In genomic region chr3:156760333-156760732, GRCh38 we compare ENCODE assay signal across 12 cellular contexts.
A peak's percentile ranks its signal among the peaks of the same experiment; 100 is the strongest.
DNase-seq lines count a peak whose midpoint lies in the region; ATAC-seq, FAIRE-seq and TF ChIP-seq lines count a peak whose summit lies in the region.
"Had no signal": no experiment of that assay in that cellular context is flagged by ENCODE, and none has a peak within 500 bp of the region (broad histone marks: within the 10 kb centered on the region; RNA-seq: fewer than 3 reads in every experiment).

No MANE protein-coding gene starts in this region.

- FAIRE-seq in K562 (lab: Jason Lieb, UNC) = peak; percentile 86

- TF ChIP-seq EP300 in K562 (IDR thresholded peaks at IDR 0.05; ENCODE audit: low read length) = peak; percentile 24; the same call in 1 of the 2 replicates

- H3K4me1 ChIP-seq in K562 (replicated peaks in 1 of 2; ENCODE audit: control insufficient read depth in 2 of 2, insufficient read depth in 2 of 2, low read length in 2 of 2) (peaks cover 0 to 17% of the 10 kb centered on the region in 2 experiments; a peak in 3 of 5 replicates), spleen (no peaks in the 10 kb centered on the region)

- H3K4me3 ChIP-seq in K562 (no peak overlapping the region), spleen (no peak overlapping the region)

- peak overlapping the region; percentile 27; the same call in 1 of the 3 replicates for H3K27ac ChIP-seq in K562 (ENCODE audit: extremely low read depth, low read depth, low read length)
- H3K27ac ChIP-seq in spleen = no peak overlapping the region

- H2AFZ ChIP-seq in K562 (ENCODE audit: low read depth, low read length) = peak overlapping the region; percentile 73; the same call in 1 of the 2 replicates

- peak in 1 of 4 experiments; percentile 53 for DNase-seq in K562 (ENCODE audit: extremely low read depth in 1 of 4, low spot score in 3 of 4)
- DNase-seq in stimulated activated naive CD4-positive, alpha-beta T cell treated with Interleukin-2 at 50 U/mL for 16 hours (lab: John Stamatoyannopoulos, UW) = no peak
- no peak for DNase-seq in activated naive CD4-positive, alpha-beta T cell (lab: John Stamatoyannopoulos, UW)
- no peak for DNase-seq in AG20443 (ENCODE audit: low spot score)
- no peak for DNase-seq in spleen
- DNase-seq: activated B cell treated with CpG ODN at 0.5 μM for 24 hours; CD8-positive, alpha-beta T cell; NCI-H2227 treated with DMSO at 0.1 percent for 48 hours had no signal

- in situ Hi-C loops in K562 (cut with MboI) = no loop called here

- no peak overlapping the region for H3K4me2 ChIP-seq in K562 (ENCODE audit: insufficient read depth, low read length)

- POLR2A ChIA-PET in K562 (lab: Yijun Ruan, JAX) = interaction anchor here (0.6 to 1.2 kb wide), 4 partner anchors 9 to 349 kb away, joined by 3 to 5 read pairs (median 3); no protein-coding TSS in a partner anchor

- H3K36me3 ChIP-seq in K562 (ENCODE audit: control insufficient read depth, insufficient read depth, low read length) (no peaks in the 10 kb centered on the region), spleen (no peaks in the 10 kb centered on the region)

- ATAC-seq in GM18498 (IDR thresholded peaks at IDR 0.05; ENCODE audit: unreplicated experiment) = peak; percentile 95
- peak; percentile 56 for ATAC-seq in GM21360 (IDR thresholded peaks at IDR 0.05; ENCODE audit: unreplicated experiment)
- peak; percentile 90 for ATAC-seq in HG03108 (IDR thresholded peaks at IDR 0.05; ENCODE audit: unreplicated experiment)
- peak; percentile 69 for ATAC-seq in K562
- ATAC-seq: CD8-positive, alpha-beta T cell; HCT116 had no signal

- no peaks in the 10 kb centered on the region for H3K27me3 ChIP-seq in K562 (ENCODE audit: control insufficient read depth in 2 of 2, insufficient read depth in 2 of 2, low read length in 2 of 2)
- no peaks in the 10 kb centered on the region for H3K27me3 ChIP-seq in spleen (replicated peaks in 1 of 7)

- H3K9me1 ChIP-seq in K562 (ENCODE audit: control insufficient read depth, insufficient read depth, low read length) = no peaks in the 10 kb centered on the region

- TF ChIP-seq POLR2A in K562 (conservative IDR thresholded peaks at IDR 0.05) (no peak), spleen (IDR thresholded peaks at IDR 0.05) (no peak)

- BruUV-seq in K562 (replicated peaks; lab: Mats Ljungman, UMichigan) = no TSS peak

- CTCF ChIA-PET in K562 (lab: Yijun Ruan, JAX; ENCODE audit: low intra/inter-chr PET ratio) = no interaction called here

- no peaks in the 10 kb centered on the region for H3K79me2 ChIP-seq in K562 (ENCODE audit: control insufficient read depth, insufficient read depth, low read length)

- H4K20me1 ChIP-seq in K562 (replicated peaks; ENCODE audit: control insufficient read depth, insufficient read depth, low read length) = no peaks in the 10 kb centered on the region

- no peak overlapping the region for H3K9ac ChIP-seq in K562 (ENCODE audit: insufficient read depth in 1 of 2, low read depth in 2 of 2, low read length in 2 of 2)

- TF ChIP-seq CTCF in K562 (IDR thresholded peaks at IDR 0.05 in 2 of 3, conservative IDR thresholded peaks at IDR 0.05 in 1 of 3; ENCODE audit: insufficient read depth in 2 of 3, low read depth in 1 of 3, low read length in 3 of 3) = no peak
- TF ChIP-seq CTCF in spleen (IDR thresholded peaks at IDR 0.05 in 8 of 11, conservative IDR thresholded peaks at IDR 0.05 in 3 of 11) = no peak

- no peak for TF ChIP-seq RAD21 in K562 (CRISPR knock-in tag; conservative IDR thresholded peaks at IDR 0.05 in 1 of 2, IDR thresholded peaks at IDR 0.05 in 1 of 2)

- intact Hi-C loops in K562 (cut with micrococcal nuclease) (loop anchor here (5.0 kb wide), 1 partner anchor 67 kb away; the partner anchor contains the start of gene LEKR1), spleen (cut with DNase I; ENCODE audit: low total_unique reads) (no loop called here)

- H3K9me3 ChIP-seq in K562 (replicated peaks; ENCODE audit: control insufficient read depth, insufficient read depth, low read depth, low read length) (no peaks in the 10 kb centered on the region), spleen (no peaks in the 10 kb centered on the region)

TF ChIP-seq in K562, 482 proteins besides CTCF, POLR2A, EP300 and RAD21 (continues in another document):
- TF ChIP-seq POLR3G (IDR thresholded peaks at IDR 0.05; ENCODE audit: extremely low read depth, insufficient read length, insufficient replicate concordance) (no peak), RBFOX2 (IDR thresholded peaks at IDR 0.05; ENCODE audit: low read depth, low read length) (no peak), HCFC1 (IDR thresholded peaks at IDR 0.05; ENCODE audit: low read depth, low read length) (no peak), ZNF316 (IDR thresholded peaks at IDR 0.05) (peak; percentile 18; the same call in 1 of the 2 replicates), TAF15 (IDR thresholded peaks at IDR 0.05; ENCODE audit: low read depth, low read length) (no peak), NFATC3 (IDR thresholded peaks at IDR 0.05) (no peak), MYBL2 (IDR thresholded peaks at IDR 0.05; ENCODE audit: low read depth) (no peak), MYBL2 (CRISPR knock-in tag; IDR thresholded peaks at IDR 0.05; ENCODE audit: borderline replicate concordance) (no peak), TCF15 (CRISPR knock-in tag; IDR thresholded peaks at IDR 0.05) (no peak), RBM39 (optimal IDR thresholded peaks at IDR 0.05; ENCODE audit: low read depth, low read length) (no peak), BCOR (IDR thresholded peaks at IDR 0.05) (no peak), ZNF583 (CRISPR knock-in tag; IDR thresholded peaks at IDR 0.05) (no peak), DMBX1 (CRISPR knock-in tag; IDR thresholded peaks at IDR 0.05; ENCODE audit: borderline replicate concordance) (no peak), ZNF699 (CRISPR knock-in tag; IDR thresholded peaks at IDR 0.05; ENCODE audit: insufficient replicate concordance) (no peak)
- TF ChIP-seq, protein P1, sequence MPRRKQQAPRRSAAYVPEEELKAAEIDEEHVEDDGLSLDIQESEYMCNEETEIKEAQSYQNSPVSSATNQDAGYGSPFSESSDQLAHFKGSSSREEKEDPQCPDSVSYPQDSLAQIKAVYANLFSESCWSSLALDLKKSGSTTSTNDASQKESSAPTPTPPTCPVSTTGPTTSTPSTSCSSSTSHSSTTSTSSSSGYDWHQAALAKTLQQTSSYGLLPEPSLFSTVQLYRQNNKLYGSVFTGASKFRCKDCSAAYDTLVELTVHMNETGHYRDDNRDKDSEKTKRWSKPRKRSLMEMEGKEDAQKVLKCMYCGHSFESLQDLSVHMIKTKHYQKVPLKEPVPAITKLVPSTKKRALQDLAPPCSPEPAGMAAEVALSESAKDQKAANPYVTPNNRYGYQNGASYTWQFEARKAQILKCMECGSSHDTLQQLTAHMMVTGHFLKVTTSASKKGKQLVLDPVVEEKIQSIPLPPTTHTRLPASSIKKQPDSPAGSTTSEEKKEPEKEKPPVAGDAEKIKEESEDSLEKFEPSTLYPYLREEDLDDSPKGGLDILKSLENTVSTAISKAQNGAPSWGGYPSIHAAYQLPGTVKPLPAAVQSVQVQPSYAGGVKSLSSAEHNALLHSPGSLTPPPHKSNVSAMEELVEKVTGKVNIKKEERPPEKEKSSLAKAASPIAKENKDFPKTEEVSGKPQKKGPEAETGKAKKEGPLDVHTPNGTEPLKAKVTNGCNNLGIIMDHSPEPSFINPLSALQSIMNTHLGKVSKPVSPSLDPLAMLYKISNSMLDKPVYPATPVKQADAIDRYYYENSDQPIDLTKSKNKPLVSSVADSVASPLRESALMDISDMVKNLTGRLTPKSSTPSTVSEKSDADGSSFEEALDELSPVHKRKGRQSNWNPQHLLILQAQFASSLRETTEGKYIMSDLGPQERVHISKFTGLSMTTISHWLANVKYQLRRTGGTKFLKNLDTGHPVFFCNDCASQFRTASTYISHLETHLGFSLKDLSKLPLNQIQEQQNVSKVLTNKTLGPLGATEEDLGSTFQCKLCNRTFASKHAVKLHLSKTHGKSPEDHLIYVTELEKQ (CRISPR knock-in tag; IDR thresholded peaks at IDR 0.05) = no peak
